Comparison of ENCODE assay signal across 14 cellular contexts in genomic region chr2:237744270-237744612, GRCh38. TPM values are rescaled to one million over a fixed set of nuclear protein-coding genes. Genes with fewer than 3 reads are reported as not detected.
DNase-seq lines count a peak whose midpoint lies in the region; ATAC-seq and TF ChIP-seq lines count a peak whose summit lies in the region.
"Had no signal": no experiment of that assay in that cellular context is flagged by ENCODE, and none has a peak within 500 bp of the region (broad histone marks: within the 10 kb centered on the region; RNA-seq: fewer than 3 reads in every experiment).

No MANE protein-coding gene starts in this region.

- H3K36me3 Mint-ChIP-seq in CD8-positive, alpha-beta memory T cell: peaks cover 0 to 54% (median 6%) of the 10 kb centered on the region in 3 donors

- DNase-seq in CD8-positive, alpha-beta memory T cell: no peak
- DNase-seq in PC-3 (no peak), hepatocyte (ENCODE audit: low spot score) (no peak), GM13977 (ENCODE audit: low spot score) (no peak)
- DNase-seq: activated CD4-positive, alpha-beta T cell treated with anti-CD3 and anti-CD28 coated beads for 48 hours; GF-D8; kidney; NCI-H1417 treated with DMSO at 0.1 percent for 48 hours; RPMI8226 had no signal

- H3K9me2 ChIP-seq in PC-3 (replicated peaks; ENCODE audit: low read length): no peaks in the 10 kb centered on the region
- H3K9me2 ChIP-seq in hepatocyte (replicated peaks; ENCODE audit: insufficient read depth): no peaks in the 10 kb centered on the region

- no peak overlapping the region for H3K4me3 ChIP-seq in CD8-positive, alpha-beta memory T cell (ENCODE audit: low read length)
- H3K4me3 ChIP-seq in PC-3 (ENCODE audit: low read length) (no peak overlapping the region), hepatocyte (no peak overlapping the region), skeletal muscle tissue (ENCODE audit: low read length in 3 of 3) (no peak overlapping the region)

- no TSS peak for BruUV-seq in PC-3 (replicated peaks; lab: Mats Ljungman, UMichigan)

- peak; percentile 11; the same call in 1 of the 2 replicates for TF ChIP-seq CTCF in PC-3 (conservative IDR thresholded peaks at IDR 0.05; ENCODE audit: low read depth, low read length)
- no peak for TF ChIP-seq CTCF in hepatocyte (IDR thresholded peaks at IDR 0.05; ENCODE audit: poor library complexity)
- no peak for TF ChIP-seq CTCF in GM13977 (IDR thresholded peaks at IDR 0.05; ENCODE audit: extremely low read depth, insufficient read depth, missing control alignments)

- POLR2A ChIA-PET in CD8-positive, alpha-beta memory T cell (lab: Charles Lee): interaction anchor here (1.9 kb wide), 1 partner anchor 71 kb away, joined by 9 read pairs; no protein-coding TSS in a partner anchor
- POLR2A ChIA-PET in PC-3 (lab: Charles Lee; ENCODE audit: unreplicated experiment): no interaction called here

- H3K4me1 ChIP-seq in CD8-positive, alpha-beta memory T cell (ENCODE audit: insufficient read depth, low read length): no peaks in the 10 kb centered on the region
- peaks cover 31% of the 10 kb centered on the region for H3K4me1 ChIP-seq in PC-3 (ENCODE audit: insufficient read depth, low read length)
- peaks cover 21% of the 10 kb centered on the region for H3K4me1 ChIP-seq in hepatocyte (ENCODE audit: insufficient read depth)
- peaks cover 43 to 48% (median 46%) of the 10 kb centered on the region in 3 donors for H3K4me1 ChIP-seq in skeletal muscle tissue (ENCODE audit: control insufficient read depth in 3 of 3, insufficient read depth in 3 of 3, low read length in 3 of 3)

- peak overlapping the region; percentile 69 for H3K4me2 ChIP-seq in PC-3 (ENCODE audit: low read length)
- no peak overlapping the region for H3K4me2 ChIP-seq in hepatocyte

- H3K36me3 ChIP-seq in CD8-positive, alpha-beta memory T cell (ENCODE audit: insufficient read depth, low read length): no peaks in the 10 kb centered on the region
- H3K36me3 ChIP-seq in PC-3 (ENCODE audit: low read depth, low read length) (peaks cover 4% of the 10 kb centered on the region), hepatocyte (replicated peaks; ENCODE audit: insufficient read depth, low read depth) (no peaks in the 10 kb centered on the region), skeletal muscle tissue (ENCODE audit: control insufficient read depth in 3 of 3, insufficient read depth in 3 of 3, low read length in 3 of 3) (peaks cover 21 to 31% (median 29%) of the 10 kb centered on the region in 3 donors)

- no peak overlapping the region for H3K27ac ChIP-seq in CD8-positive, alpha-beta memory T cell (ENCODE audit: low read depth, low read length)
- H3K27ac ChIP-seq in PC-3 (ENCODE audit: low read length): peak overlapping the region; percentile 9; the same call in 1 of the 2 replicates
- H3K27ac ChIP-seq in hepatocyte: peak overlapping the region; percentile 65
- H3K27ac ChIP-seq in skeletal muscle tissue (ENCODE audit: low read depth, low read length): peak overlapping the region; percentile 46

- H3K79me2 ChIP-seq in PC-3 (ENCODE audit: low read length) (peaks cover 55% of the 10 kb centered on the region), hepatocyte (peaks cover 41% of the 10 kb centered on the region)

- no peaks in the 10 kb centered on the region for H3F3A ChIP-seq in PC-3 (ENCODE audit: low read length, unreplicated experiment)

- peak overlapping the region in 6 of 8 donors; percentile 61 to 94 (median 89) for H3K27ac Mint-ChIP-seq in CD8-positive, alpha-beta memory T cell

- H3K27me3 ChIP-seq in CD8-positive, alpha-beta memory T cell (ENCODE audit: insufficient read depth, low read length, poor library complexity, severe bottlenecking): no peaks in the 10 kb centered on the region
- H3K27me3 ChIP-seq in PC-3 (ENCODE audit: low read length): no peaks in the 10 kb centered on the region
- H3K27me3 ChIP-seq in hepatocyte: no peaks in the 10 kb centered on the region
- no peaks in the 10 kb centered on the region for H3K27me3 ChIP-seq in skeletal muscle tissue (ENCODE audit: control insufficient read depth in 3 of 3, insufficient read depth in 3 of 3, low read length in 3 of 3)

- CTCF ChIA-PET in CD8-positive, alpha-beta memory T cell (lab: Charles Lee): interaction anchor here (0.8 to 12.4 kb wide), 12 partner anchors 10 to 232 kb away, joined by 3 to 268 read pairs (median 9); no protein-coding TSS in a partner anchor
- CTCF ChIA-PET in PC-3 (lab: Charles Lee): interaction anchor here (1.2 to 2.0 kb wide), 3 partner anchors 57 to 71 kb away, joined by 4 to 18 read pairs (median 9); no protein-coding TSS in a partner anchor

- ATAC-seq in PC-3 (no peak; the same call in 1 of the 2 replicates), HG03521 (IDR thresholded peaks at IDR 0.05; ENCODE audit: unreplicated experiment) (no peak), GM18858 (IDR thresholded peaks at IDR 0.05; ENCODE audit: unreplicated experiment) (no peak), HG03280 (IDR thresholded peaks at IDR 0.05; ENCODE audit: unreplicated experiment) (no peak)

- H3K9me3 Mint-ChIP-seq in CD8-positive, alpha-beta memory T cell: no peaks in the 10 kb centered on the region

- intact Hi-C loops in PC-3 (cut with micrococcal nuclease): loop anchor here (2.0 kb wide), 1 partner anchor 51 kb away; no protein-coding TSS in a partner anchor

- 83% methylated on average over 6 of the region's 6 CpGs for WGBS in hepatocyte (ENCODE audit: low lambda C conversion rate, missing lambda C conversion rate)

- no peaks in the 10 kb centered on the region for H3K27me3 Mint-ChIP-seq in CD8-positive, alpha-beta memory T cell
- H3K27me3 Mint-ChIP-seq: stimulated activated naive B cell treated with anti-CD40 and anti-IgM and Interleukin-4, amounts not matched to agents 10 μg/mL and 1 μg/mL and 100 μg/mL, for 72 hours had no signal

- H3K4me3 Mint-ChIP-seq in CD8-positive, alpha-beta memory T cell: no peak overlapping the region

- H4K20me1 ChIP-seq in PC-3 (ENCODE audit: low read length) (no peaks in the 10 kb centered on the region), hepatocyte (ENCODE audit: insufficient read depth, poor library complexity, severe bottlenecking) (no peaks in the 10 kb centered on the region)

- in situ Hi-C loops in GM13977 (cut with MboI; ENCODE audit: low pct_unique_long_range_greater_than_20kb, low sequenced_read_pairs, unreplicated experiment): no loop called here

- H2AFZ ChIP-seq in PC-3 (ENCODE audit: low read length) (no peak overlapping the region), hepatocyte (no peak overlapping the region)

- peaks cover 39 to 65% (median 47%) of the 10 kb centered on the region in 3 donors for H3K4me1 Mint-ChIP-seq in CD8-positive, alpha-beta memory T cell

- H3K9ac ChIP-seq in PC-3 (ENCODE audit: low read length): no peak overlapping the region
- H3K9ac ChIP-seq in skeletal muscle tissue (ENCODE audit: low read depth in 1 of 3, low read length in 3 of 3): peak overlapping the region in 2 of 3 donors; percentile 35 to 40

- no peaks in the 10 kb centered on the region for H3K9me3 ChIP-seq in CD8-positive, alpha-beta memory T cell (ENCODE audit: low read length)
- H3K9me3 ChIP-seq in PC-3 (ENCODE audit: low read length) (no peaks in the 10 kb centered on the region), hepatocyte (ENCODE audit: low read depth) (no peaks in the 10 kb centered on the region), skeletal muscle tissue (ENCODE audit: control insufficient read depth in 3 of 3, low read length in 3 of 3) (no peaks in the 10 kb centered on the region)

RNA-seq across cellular contexts. Expression of gene RBM44, which starts 54.3 kb away (rescaled TPM):
- under 1 TPM; 0.33 to 0.63 TPM for total RNA-seq in CD8-positive, alpha-beta memory T cell
- 0.07 TPM for polyA plus RNA-seq in CD8-positive, alpha-beta memory T cell
- total RNA-seq in PC-3 (2014; rRNA removed) (0.35 and 0.51 TPM in 2 replicates), hepatocyte (0.40 and 0.53 TPM in 2 replicates), skeletal muscle tissue (2.1 TPM)
- polyA plus RNA-seq in hepatocyte: 0.47 and 0.76 TPM in 2 replicates
